In the genomic region with DNA sequence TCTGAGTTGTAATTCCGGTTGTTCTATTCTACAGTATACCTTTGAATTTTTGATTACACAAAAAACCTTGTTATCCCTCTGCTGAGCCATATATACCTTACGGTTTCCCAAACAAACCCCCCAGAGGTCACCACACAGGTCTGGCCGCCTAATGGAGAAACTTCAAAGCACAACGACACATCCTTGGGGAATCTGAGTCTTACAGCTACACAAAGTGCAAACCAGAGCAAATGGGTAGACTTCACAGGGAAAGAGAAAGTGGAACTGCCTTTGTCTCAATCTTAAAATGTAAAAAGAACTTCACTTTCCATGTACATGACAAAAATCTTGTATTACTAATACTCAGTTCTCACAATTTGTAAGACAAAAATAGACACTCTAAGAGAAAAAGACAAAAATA, we compare ENCODE assay signal across 8 cellular contexts. TPM values are rescaled to one million over a fixed set of nuclear protein-coding genes. Genes with fewer than 3 reads are reported as not detected.
DNase-seq lines count a peak whose midpoint lies in the region; ATAC-seq and TF ChIP-seq lines count a peak whose summit lies in the region.

No MANE protein-coding gene starts in this region.

- no peak for TF ChIP-seq CTCF in Caco-2 (IDR thresholded peaks at IDR 0.05; ENCODE audit: insufficient read depth in 1 of 2, low read depth in 1 of 2, low read length in 1 of 2, severe bottlenecking in 1 of 2, unreplicated experiment in 1 of 2)
- TF ChIP-seq CTCF in PC-9 (conservative IDR thresholded peaks at IDR 0.05): no peak
- TF ChIP-seq CTCF in esophagus muscularis mucosa (IDR thresholded peaks at IDR 0.05): no peak
- TF ChIP-seq CTCF in psoas muscle (IDR thresholded peaks at IDR 0.05): peak; percentile 6

- peaks cover 2% of the 10 kb centered on the region for H3K27me3 Mint-ChIP-seq in Caco-2 (ENCODE audit: insufficient read depth, unreplicated experiment)

- H3K9me3 Mint-ChIP-seq in Caco-2 (ENCODE audit: unreplicated experiment): no peaks in the 10 kb centered on the region

- BruUV-seq in Caco-2 (replicated peaks; lab: Mats Ljungman, UMichigan): no TSS peak
- BruUV-seq in PC-9 (replicated peaks; lab: Mats Ljungman, UMichigan): no TSS peak

- peaks cover 26% of the 10 kb centered on the region for H3K4me1 Mint-ChIP-seq in Caco-2 (ENCODE audit: low read depth, unreplicated experiment)

- H3K36me3 Mint-ChIP-seq in Caco-2 (ENCODE audit: insufficient read depth, unreplicated experiment): peaks cover 72% of the 10 kb centered on the region

- DNase-seq in Caco-2: peak in 1 of 2 experiments; percentile 35
- no peak for DNase-seq in PC-9
- no peak for DNase-seq in esophagus muscularis mucosa (ENCODE audit: extremely low spot score)
- DNase-seq in psoas muscle: no peak
- no peak for DNase-seq in amniotic stem cell (lab: John Stamatoyannopoulos, UW)
- no peak for DNase-seq in HEK293T (ENCODE audit: extremely low spot score)
- no peak for DNase-seq in retina

- no peak overlapping the region for H2AFZ ChIP-seq in PC-9

- H3K36me3 ChIP-seq in Caco-2 (ENCODE audit: control insufficient read depth, insufficient read depth, low read length) (no peaks in the 10 kb centered on the region), PC-9 (ENCODE audit: low read depth) (no peaks in the 10 kb centered on the region), esophagus muscularis mucosa (no peaks in the 10 kb centered on the region), psoas muscle (ENCODE audit: insufficient read depth in 1 of 2, low read depth in 1 of 2) (no peaks in the 10 kb centered on the region)

- TF ChIP-seq EP300 in esophagus muscularis mucosa (IDR thresholded peaks at IDR 0.05): no peak

- H3K79me2 ChIP-seq in PC-9 (ENCODE audit: low read depth): peaks cover 69% of the 10 kb centered on the region

- 45% methylated on average over 4 of the region's 4 CpGs for WGBS in esophagus muscularis mucosa
- 44 to 59% (median 51%) methylated on average over 4 of the region's 4 CpGs for WGBS in psoas muscle, 3 donors

- no peak for TF ChIP-seq POLR2A in esophagus muscularis mucosa (IDR thresholded peaks at IDR 0.05; ENCODE audit: low read depth)

- POLR2A ChIA-PET in Caco-2 (lab: Charles Lee): interaction anchor here (0.8 kb wide), 1 partner anchor 64 kb away, joined by 3 read pairs; the partner anchor contains the start of gene C16orf95
- POLR2A ChIA-PET in PC-9 (lab: Charles Lee; ENCODE audit: unreplicated experiment): no interaction called here
- POLR2A ChIA-PET in HEK293T (lab: Yijun Ruan, JAX): interaction anchor here (1.3 kb wide), 1 partner anchor 63 kb away, joined by 4 read pairs; no protein-coding TSS in a partner anchor

- H3F3A ChIP-seq in PC-9 (ENCODE audit: insufficient read depth, low read depth): peaks cover 21% of the 10 kb centered on the region

- CTCF ChIA-PET in Caco-2 (lab: Charles Lee) (interaction anchor here (1.8 to 3.4 kb wide), 3 partner anchors 11 to 64 kb away, joined by 6 to 16 read pairs (median 7); partner anchors contain the start of gene C16orf95), PC-9 (lab: Charles Lee) (interaction anchor here (1.0 kb wide), 1 partner anchor 13 kb away, joined by 4 read pairs; no protein-coding TSS in a partner anchor), HEK293T (lab: Yijun Ruan, JAX) (no interaction called here)

- H3K4me3 ChIP-seq in Caco-2 (ENCODE audit: low read depth, low read length) (no peak overlapping the region), PC-9 (no peak overlapping the region), esophagus muscularis mucosa (peak overlapping the region; percentile 86 to 91 (median 89)), psoas muscle (peak overlapping the region; percentile 77)

- H4K20me1 ChIP-seq in PC-9 (ENCODE audit: insufficient read depth): peaks cover 34% of the 10 kb centered on the region

- peak overlapping the region; percentile 82 for H3K4me3 Mint-ChIP-seq in Caco-2 (ENCODE audit: unreplicated experiment)

- ATAC-seq in psoas muscle (no peak), HG02840 (IDR thresholded peaks at IDR 0.05; ENCODE audit: low FRiP score, unreplicated experiment) (no peak)

- peak overlapping the region; percentile 35 for H3K27ac Mint-ChIP-seq in Caco-2 (ENCODE audit: unreplicated experiment)

- H3K9me3 ChIP-seq in Caco-2 (no peaks in the 10 kb centered on the region), PC-9 (ENCODE audit: insufficient read depth, low read depth) (no peaks in the 10 kb centered on the region), esophagus muscularis mucosa (no peaks in the 10 kb centered on the region), psoas muscle (no peaks in the 10 kb centered on the region)

- no peaks in the 10 kb centered on the region for H3K9me2 ChIP-seq in PC-9 (ENCODE audit: insufficient read depth)

- H3K27ac ChIP-seq in PC-9 (no peak overlapping the region), esophagus muscularis mucosa (replicated peaks in 1 of 4) (peak overlapping the region; percentile 93 to 99 (median 96)), psoas muscle (peak overlapping the region; percentile 99)

- H3K4me2 ChIP-seq in PC-9: peak overlapping the region; percentile 42

- no peaks in the 10 kb centered on the region for H3K27me3 ChIP-seq in Caco-2 (replicated peaks; ENCODE audit: control insufficient read depth, insufficient read depth, low read length)
- H3K27me3 ChIP-seq in PC-9 (ENCODE audit: insufficient read depth, low read depth): no peaks in the 10 kb centered on the region
- no peaks in the 10 kb centered on the region for H3K27me3 ChIP-seq in esophagus muscularis mucosa
- no peaks in the 10 kb centered on the region for H3K27me3 ChIP-seq in psoas muscle (ENCODE audit: insufficient read depth in 3 of 3, low read length in 2 of 3)

- peaks cover 45% of the 10 kb centered on the region for H3K4me1 ChIP-seq in Caco-2
- peaks cover 27% of the 10 kb centered on the region for H3K4me1 ChIP-seq in PC-9 (replicated peaks; ENCODE audit: insufficient read depth)
- H3K4me1 ChIP-seq in esophagus muscularis mucosa: peaks cover 53 to 82% (median 76%) of the 10 kb centered on the region in 4 donors
- H3K4me1 ChIP-seq in psoas muscle: peaks cover 60% of the 10 kb centered on the region

- intact Hi-C loops in Caco-2 (cut with micrococcal nuclease; ENCODE audit: unreplicated experiment): loop anchor here (5.0 to 10.0 kb wide), 2 partner anchors 571 to 826 kb away; partner anchors contain the start of genes BANP and MTHFSD
- intact Hi-C loops in PC-9 (cut with micrococcal nuclease; ENCODE audit: unreplicated experiment): loop anchor here (5.0 kb wide), 1 partner anchor 64 kb away; the partner anchor contains the start of gene C16orf95
- intact Hi-C loops in esophagus muscularis mucosa (cut with DNase I): loop anchor here (5.0 kb wide), 1 partner anchor 64 kb away; the partner anchor contains the start of gene C16orf95
- intact Hi-C loops in psoas muscle (cut with DNase I): no loop called here

TF ChIP-seq in HEK293T, 16 proteins besides CTCF, POLR2A, EP300 and RAD21:
- no peak for TF ChIP-seq SP1 (IDR thresholded peaks at IDR 0.05)
- TF ChIP-seq FOXM1 (IDR thresholded peaks at IDR 0.05; ENCODE audit: borderline replicate concordance): no peak
- TF ChIP-seq FOXA1 (IDR thresholded peaks at IDR 0.05): no peak
- TF ChIP-seq PKNOX1 (IDR thresholded peaks at IDR 0.05): no peak
- TF ChIP-seq BHLHE40 (IDR thresholded peaks at IDR 0.05; ENCODE audit: borderline replicate concordance): no peak
- no peak for TF ChIP-seq CTBP1 (IDR thresholded peaks at IDR 0.05; ENCODE audit: borderline replicate concordance)
- TF ChIP-seq TARDBP (IDR thresholded peaks at IDR 0.05): no peak
- no peak for TF ChIP-seq SUZ12 (IDR thresholded peaks at IDR 0.05)
- no peak for TF ChIP-seq LEF1 (IDR thresholded peaks at IDR 0.05; ENCODE audit: borderline replicate concordance)
- TF ChIP-seq ARNT (IDR thresholded peaks at IDR 0.05): no peak
- no peak for TF ChIP-seq ZNF384 (IDR thresholded peaks at IDR 0.05)
- TF ChIP-seq HDGF (IDR thresholded peaks at IDR 0.05; ENCODE audit: borderline replicate concordance): no peak
- no peak for TF ChIP-seq FOXK2 (IDR thresholded peaks at IDR 0.05)
- no peak for TF ChIP-seq ELF4 (IDR thresholded peaks at IDR 0.05)
- no peak for TF ChIP-seq L3MBTL2 (conservative IDR thresholded peaks at IDR 0.05)
- no peak for TF ChIP-seq NFRKB (IDR thresholded peaks at IDR 0.05)

RNA-seq across cellular contexts. Expression of gene FBXO31, which starts 2.7 kb away (rescaled TPM):
- total RNA-seq in Caco-2 (2022): 50.9 and 55.6 TPM in 2 replicates
- 18.8 and 21.9 TPM in 2 replicates for total RNA-seq in PC-9 (2021)
- total RNA-seq in esophagus muscularis mucosa: 100 to 1,000 TPM in 2 of 4 donors, 10 to 100 TPM in 2; 68.8 to 173 (median 102) TPM
- total RNA-seq in psoas muscle: 100 to 1,000 TPM in 1 of 4 donors, 10 to 100 TPM in 3; 88.1 to 103 (median 98.5) TPM
- 10 to 100 TPM; 26.3 to 95.3 (median 48.0) TPM for polyA plus RNA-seq in psoas muscle

RNA-seq across cellular contexts. Expression of gene MAP1LC3B, which starts 11.3 kb away (rescaled TPM):
- total RNA-seq in Caco-2 (2022) (64.7 and 72.3 TPM in 2 replicates), PC-9 (2021) (37.0 and 45.3 TPM in 2 replicates), esophagus muscularis mucosa (10 to 100 TPM; 49.4 to 70.6 (median 57.9) TPM), psoas muscle (100 to 1,000 TPM; 117 to 189 (median 142) TPM)
- 100 to 1,000 TPM; 114 to 189 (median 158) TPM for polyA plus RNA-seq in psoas muscle

Comparison
In these comparisons a context has a peak if more than half of its experiments do, and no peak if none do; other contexts are left out.
1. H3K4me3 ChIP-seq: peak in esophagus muscularis mucosa (4 of 4) and psoas muscle (single experiment); none in Caco-2 (single experiment) and PC-9 (single experiment).
2. intact Hi-C loops: an anchor here in Caco-2 (5.0 to 10.0 kb wide), PC-9 (5.0 kb wide) and esophagus muscularis mucosa (5.0 kb wide); none called in psoas muscle.